In the genomic region with DNA sequence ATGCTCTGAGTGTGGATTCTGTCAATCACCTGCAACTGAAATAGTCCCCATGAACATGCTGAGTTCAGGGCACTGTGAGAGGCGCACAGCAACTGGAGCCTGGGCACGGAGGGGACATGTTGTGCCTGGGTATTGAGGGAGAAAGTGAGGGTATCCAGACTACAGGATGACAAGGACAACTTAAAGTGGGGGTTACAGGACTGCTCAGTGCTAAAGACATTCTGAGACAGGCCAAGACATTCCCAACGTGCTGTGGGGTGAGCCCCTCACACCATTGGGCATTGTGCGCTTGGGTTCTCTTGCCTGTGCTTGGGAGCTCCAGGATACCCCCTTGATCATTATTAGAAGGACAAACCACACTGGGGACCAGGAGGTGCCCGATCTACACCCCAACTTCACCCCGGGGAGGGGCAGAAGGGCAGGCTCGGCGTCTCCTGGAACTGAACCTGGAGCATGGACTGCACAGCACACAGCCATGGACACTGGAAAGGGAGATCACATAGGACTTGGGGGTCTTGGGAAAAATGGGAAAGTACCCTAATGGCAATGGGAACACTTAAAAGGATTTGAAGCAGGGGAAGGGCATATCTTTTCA, we compare ENCODE assay signal across 28 cellular contexts.
"Had no signal": no experiment of that assay in that cellular context is flagged by ENCODE, and none has a peak within 500 bp of the region (broad histone marks: within the 10 kb centered on the region; RNA-seq: fewer than 3 reads in every experiment).

No MANE protein-coding gene starts in this region.

- DNase-seq: activated CD4-positive, alpha-beta T cell treated with anti-CD3 and anti-CD28 coated beads for 4 hours; activated CD8-positive, alpha-beta memory T cell treated with anti-CD3 and anti-CD28 coated beads, Interleukin-2, amount 50 U/mL, for 4 hours; activated CD8-positive, alpha-beta T cell treated with anti-CD3 and anti-CD28 coated beads for 36 hours; activated gamma-delta T cell; activated naive CD4-positive, alpha-beta T cell treated with anti-CD3 and anti-CD28 coated beads, Interleukin-2, amount 10 ng/mL, durations not matched to agents 7 days and 5 days; activated naive CD8-positive, alpha-beta T cell treated with anti-CD3 and anti-CD28 coated beads for 36 hours; brain microvascular endothelial cell; MG63; MV-4-11; NCI-H1092 treated with DMSO at 0.1 percent for 48 hours; NCI-H1417 treated with DMSO at 0.1 percent for 48 hours; NCI-H1694; NCI-H2029; NCI-H2107; NCI-H345; NCI-H510A; NCI-H526 treated with DMSO at 0.1 percent for 48 hours; NCI-H82; NK-92 treated with Interleukin-12 subunit alpha and Interleukin-12 subunit beta, amount 100 ng/mL, for 24 hours; OCI-M1; Right ventricle myocardium superior; RPMI8226; SJCRH30; SK-N-SH; SW 1271 had no signal

- H3K27me3 ChIP-seq: brain microvascular endothelial cell, MG63, SJCRH30 had no signal

- H3K27ac ChIP-seq: brain microvascular endothelial cell, SJCRH30 had no signal

- H3K4me3 Mint-ChIP-seq: activated CD8-positive, alpha-beta T cell treated with anti-CD3 and anti-CD28 coated beads for 36 hours; activated naive CD4-positive, alpha-beta T cell treated with anti-CD3 and anti-CD28 coated beads, Interleukin-2, amount 10 ng/mL, durations not matched to agents 7 days and 5 days; activated naive CD8-positive, alpha-beta T cell treated with anti-CD3 and anti-CD28 coated beads for 36 hours; activated T-helper 1 cell treated with anti-CD3 and anti-CD28 coated beads, Interleukin-12 subunit alpha, Interleukin-12 subunit beta, Interleukin-2, Interleukin-4 antibody, amounts not matched to agents 30 ng/mL and 10 ng/mL and 1 ng/mL, durations not matched to agents 14 hours and 24 hours and 36 hours had no signal

- H3K4me3 ChIP-seq: MG63, SJCRH30 had no signal

- H3K27ac Mint-ChIP-seq: activated CD8-positive, alpha-beta T cell treated with anti-CD3 and anti-CD28 coated beads for 36 hours; activated naive CD4-positive, alpha-beta T cell treated with anti-CD3 and anti-CD28 coated beads, Interleukin-2, amount 10 ng/mL, durations not matched to agents 7 days and 5 days; activated naive CD8-positive, alpha-beta T cell treated with anti-CD3 and anti-CD28 coated beads for 36 hours; activated T-helper 1 cell treated with anti-CD3 and anti-CD28 coated beads, Interleukin-12 subunit alpha, Interleukin-12 subunit beta, Interleukin-2, Interleukin-4 antibody, amounts not matched to agents 30 ng/mL and 10 ng/mL and 1 ng/mL, durations not matched to agents 14 hours and 24 hours and 36 hours had no signal

- H3K27me3 Mint-ChIP-seq: activated CD8-positive, alpha-beta T cell treated with anti-CD3 and anti-CD28 coated beads for 36 hours; activated naive CD8-positive, alpha-beta T cell treated with anti-CD3 and anti-CD28 coated beads for 36 hours had no signal

- H3K4me1 Mint-ChIP-seq: activated naive CD4-positive, alpha-beta T cell treated with anti-CD3 and anti-CD28 coated beads, Interleukin-2, amount 10 ng/mL, durations not matched to agents 7 days and 5 days; activated naive CD8-positive, alpha-beta T cell treated with anti-CD3 and anti-CD28 coated beads for 36 hours had no signal

- H3K36me3 ChIP-seq: brain microvascular endothelial cell, MG63, SJCRH30 had no signal

- H3K4me1 ChIP-seq: SJCRH30 had no signal

- H3K9me3 ChIP-seq: MG63, SJCRH30, SK-N-SH had no signal

- H3K9me3 Mint-ChIP-seq: activated CD8-positive, alpha-beta T cell treated with anti-CD3 and anti-CD28 coated beads for 36 hours; activated naive CD4-positive, alpha-beta T cell treated with anti-CD3 and anti-CD28 coated beads, Interleukin-2, amount 10 ng/mL, durations not matched to agents 7 days and 5 days; activated naive CD8-positive, alpha-beta T cell treated with anti-CD3 and anti-CD28 coated beads for 36 hours; activated T-helper 1 cell treated with anti-CD3 and anti-CD28 coated beads, Interleukin-12 subunit alpha, Interleukin-12 subunit beta, Interleukin-2, Interleukin-4 antibody, amounts not matched to agents 30 ng/mL and 10 ng/mL and 1 ng/mL, durations not matched to agents 14 hours and 24 hours and 36 hours had no signal

- ATAC-seq: activated CD4-positive, CD25-positive, alpha-beta regulatory T cell treated with anti-CD3 and anti-CD28 coated beads, Interleukin-2, amount 50 U/mL, for 24 hours; activated CD8-positive, alpha-beta T cell treated with anti-CD3 and anti-CD28 coated beads for 36 hours; Panc1 had no signal

- H3K36me3 Mint-ChIP-seq: activated naive CD4-positive, alpha-beta T cell treated with anti-CD3 and anti-CD28 coated beads, Interleukin-2, amount 10 ng/mL, durations not matched to agents 7 days and 5 days; activated naive CD8-positive, alpha-beta T cell treated with anti-CD3 and anti-CD28 coated beads for 36 hours had no signal

- H3K4me2 ChIP-seq: SK-N-SH had no signal
